8 cellular contexts compared by ENCODE assay signal in the genomic region with DNA sequence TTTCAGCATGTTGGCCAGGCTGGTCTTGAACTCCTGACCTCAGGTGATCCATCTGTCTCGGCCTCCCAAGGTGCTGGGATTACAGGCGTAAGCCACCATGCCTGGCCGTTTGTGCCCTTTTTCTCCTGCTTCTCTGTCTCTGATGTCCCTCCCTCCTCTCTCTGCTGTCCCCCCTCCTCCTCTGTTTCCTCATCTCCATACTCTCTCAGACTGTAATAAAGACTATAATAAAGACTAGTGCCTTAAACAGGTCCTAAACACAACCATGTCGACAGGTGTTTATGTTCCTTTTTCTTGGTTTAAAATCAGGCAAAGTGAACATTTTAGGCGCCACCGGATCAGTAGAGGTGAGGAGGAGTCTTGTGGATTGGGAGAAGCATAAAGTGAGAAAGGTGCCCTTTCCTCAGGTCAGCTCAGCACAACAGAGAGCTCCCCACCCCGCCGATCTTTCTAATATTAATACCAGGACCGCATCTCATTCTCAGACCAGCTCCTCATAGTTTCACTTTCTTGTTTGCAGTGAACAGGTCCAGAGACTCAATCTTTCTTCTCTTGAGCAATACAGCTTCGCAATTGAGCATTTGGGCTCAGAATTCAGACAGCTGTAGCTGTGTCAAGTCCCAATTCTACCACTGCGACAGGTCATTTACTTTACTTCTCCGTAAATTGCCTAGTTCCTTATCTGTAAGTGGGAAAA. TPM values are rescaled to one million over a fixed set of nuclear protein-coding genes. Genes with fewer than 3 reads are reported as not detected.
DNase-seq lines count a peak whose midpoint lies in the region; ATAC-seq and TF ChIP-seq lines count a peak whose summit lies in the region.

No MANE protein-coding gene starts in this region.

- peak; percentile 88 for ATAC-seq in GM21360 (IDR thresholded peaks at IDR 0.05; ENCODE audit: unreplicated experiment)
- ATAC-seq in HG03460 (IDR thresholded peaks at IDR 0.05; ENCODE audit: unreplicated experiment) = peak; percentile 96
- no peak for ATAC-seq in gastroesophageal sphincter

- H3K27ac ChIP-seq in gastroesophageal sphincter = no peak overlapping the region

- intact Hi-C loops in Caco-2 (cut with micrococcal nuclease; ENCODE audit: unreplicated experiment) = loop anchor here (1.0 kb wide), 1 partner anchor 24 kb away; no protein-coding TSS in a partner anchor
- intact Hi-C loops in dendritic cell treated with granulocyte-macrophage colony-stimulating factor and Interleukin-4, amounts not matched to agents 40 ng/mL and 50 ng/mL, for 4 days (cut with micrococcal nuclease) = no loop called here

- POLR2A ChIA-PET in Caco-2 (lab: Charles Lee) = no interaction called here

- no peaks in the 10 kb centered on the region for H3K36me3 Mint-ChIP-seq in Caco-2 (ENCODE audit: insufficient read depth, unreplicated experiment)
- no peaks in the 10 kb centered on the region for H3K36me3 Mint-ChIP-seq in dendritic cell treated with granulocyte-macrophage colony-stimulating factor and Interleukin-4, amounts not matched to agents 40 ng/mL and 50 ng/mL, for 4 days (ENCODE audit: low read depth)
- H3K36me3 Mint-ChIP-seq in nephron progenitor cell (ENCODE audit: low read depth) = no peaks in the 10 kb centered on the region

- H3K27ac Mint-ChIP-seq in Caco-2 (ENCODE audit: unreplicated experiment) = no peak overlapping the region
- H3K27ac Mint-ChIP-seq in dendritic cell treated with granulocyte-macrophage colony-stimulating factor and Interleukin-4, amounts not matched to agents 40 ng/mL and 50 ng/mL, for 4 days = no peak overlapping the region
- H3K27ac Mint-ChIP-seq in nephron progenitor cell = no peak overlapping the region

- TF ChIP-seq POLR2A in gastroesophageal sphincter (IDR thresholded peaks at IDR 0.05) = no peak

- DNase-seq in Caco-2 (no peak), nephron progenitor cell (no peak), NCI-H2081 (lab: John Stamatoyannopoulos, UW) (no peak), H7 (no peak)

- H3K36me3 ChIP-seq in Caco-2 (ENCODE audit: control insufficient read depth, insufficient read depth, low read length) = no peaks in the 10 kb centered on the region
- H3K36me3 ChIP-seq in gastroesophageal sphincter = no peaks in the 10 kb centered on the region
- H3K36me3 ChIP-seq in H7 (replicated peaks; ENCODE audit: control insufficient read depth, insufficient read depth, low read length) = no peaks in the 10 kb centered on the region

- H3K9me3 Mint-ChIP-seq in Caco-2 (ENCODE audit: unreplicated experiment) = no peaks in the 10 kb centered on the region
- H3K9me3 Mint-ChIP-seq in dendritic cell treated with granulocyte-macrophage colony-stimulating factor and Interleukin-4, amounts not matched to agents 40 ng/mL and 50 ng/mL, for 4 days = no peaks in the 10 kb centered on the region
- H3K9me3 Mint-ChIP-seq in nephron progenitor cell = no peaks in the 10 kb centered on the region

- no peak for TF ChIP-seq EP300 in gastroesophageal sphincter (IDR thresholded peaks at IDR 0.05)

- CTCF ChIA-PET in Caco-2 (lab: Charles Lee) = no interaction called here

- H3K4me1 Mint-ChIP-seq in Caco-2 (ENCODE audit: low read depth, unreplicated experiment) = peaks cover 10% of the 10 kb centered on the region
- H3K4me1 Mint-ChIP-seq in dendritic cell treated with granulocyte-macrophage colony-stimulating factor and Interleukin-4, amounts not matched to agents 40 ng/mL and 50 ng/mL, for 4 days (ENCODE audit: low read depth) = peaks cover 7% of the 10 kb centered on the region
- no peaks in the 10 kb centered on the region for H3K4me1 Mint-ChIP-seq in nephron progenitor cell

- H3K27me3 Mint-ChIP-seq in Caco-2 (ENCODE audit: insufficient read depth, unreplicated experiment) = peaks cover 4% of the 10 kb centered on the region
- peaks cover 33% of the 10 kb centered on the region for H3K27me3 Mint-ChIP-seq in dendritic cell treated with granulocyte-macrophage colony-stimulating factor and Interleukin-4, amounts not matched to agents 40 ng/mL and 50 ng/mL, for 4 days
- peaks cover 21% of the 10 kb centered on the region for H3K27me3 Mint-ChIP-seq in nephron progenitor cell (ENCODE audit: low read depth, poor library complexity)

- H3K4me3 ChIP-seq in Caco-2 (ENCODE audit: low read depth, low read length) (peak overlapping the region; percentile 21), gastroesophageal sphincter (peak overlapping the region in 1 of 2 donors; percentile 24), H7 (ENCODE audit: insufficient read depth, low read depth, low read length) (no peak overlapping the region)

- no peaks in the 10 kb centered on the region for H3K9me3 ChIP-seq in Caco-2
- no peaks in the 10 kb centered on the region for H3K9me3 ChIP-seq in gastroesophageal sphincter

- TF ChIP-seq CTCF in Caco-2 (IDR thresholded peaks at IDR 0.05; ENCODE audit: insufficient read depth in 1 of 2, low read depth in 1 of 2, low read length in 1 of 2, severe bottlenecking in 1 of 2, unreplicated experiment in 1 of 2) (no peak), gastroesophageal sphincter (IDR thresholded peaks at IDR 0.05) (no peak), nephron progenitor cell (IDR thresholded peaks at IDR 0.05) (no peak)

- peak overlapping the region; percentile 75 for H3K4me3 Mint-ChIP-seq in Caco-2 (ENCODE audit: unreplicated experiment)
- peak overlapping the region; percentile 18 for H3K4me3 Mint-ChIP-seq in dendritic cell treated with granulocyte-macrophage colony-stimulating factor and Interleukin-4, amounts not matched to agents 40 ng/mL and 50 ng/mL, for 4 days
- H3K4me3 Mint-ChIP-seq in nephron progenitor cell = no peak overlapping the region

- 48 to 56% methylated on average over 7 to 12 of the region's 12 CpGs for WGBS in gastroesophageal sphincter (ENCODE audit: low coverage in 1 of 2), 2 donors

- no peaks in the 10 kb centered on the region for H3K4me1 ChIP-seq in Caco-2
- H3K4me1 ChIP-seq in gastroesophageal sphincter = no peaks in the 10 kb centered on the region

- BruUV-seq in Caco-2 (replicated peaks; lab: Mats Ljungman, UMichigan) = no TSS peak

- H3K27me3 ChIP-seq in Caco-2 (replicated peaks; ENCODE audit: control insufficient read depth, insufficient read depth, low read length) (no peaks in the 10 kb centered on the region), gastroesophageal sphincter (peaks cover 26% of the 10 kb centered on the region), H7 (ENCODE audit: control insufficient read depth, insufficient read depth, low read length) (no peaks in the 10 kb centered on the region; the same call in 1 of the 2 replicates)

RNA-seq across cellular contexts. Expression of a gene that starts 23.7 kb away (rescaled TPM):
- 15.6 and 21.0 TPM in 2 replicates for total RNA-seq in Caco-2 (2022)
- total RNA-seq in gastroesophageal sphincter = 10 to 100 TPM; 32.7 to 38.3 (median 35.5) TPM
- total RNA-seq in H7 (2014; rRNA removed; shearing (Covaris generic)) = 43.0 and 46.0 TPM in 2 replicates

RNA-seq across cellular contexts. Expression of a gene that starts 24.4 kb away (rescaled TPM):
- 0.29 TPM in 1 of 2 replicates, not detected in the other for total RNA-seq in Caco-2 (2022)
- under 1 TPM in 1 of 4 donors, not detected in 3; 0.27 TPM for total RNA-seq in gastroesophageal sphincter
- total RNA-seq in H7 (2014; rRNA removed; shearing (Covaris generic)) = 0.55 and 1.5 TPM in 2 replicates
